8 cellular contexts compared by ENCODE assay signal in genomic region chr22:36344106-36344827, GRCh38. TPM values are rescaled to one million over a fixed set of nuclear protein-coding genes. Genes with fewer than 3 reads are reported as not detected.
A peak's percentile ranks its signal among the peaks of the same experiment; 100 is the strongest.
DNase-seq lines count a peak whose midpoint lies in the region; ATAC-seq and TF ChIP-seq lines count a peak whose summit lies in the region.

No MANE protein-coding gene starts in this region.

- POLR2A ChIA-PET in HEK293T (lab: Yijun Ruan, JAX): interaction anchor here (1.4 kb wide), 1 partner anchor 30 kb away, joined by 3 read pairs; no protein-coding TSS in a partner anchor

- H3K9me3 Mint-ChIP-seq in Calu3 (ENCODE audit: low read depth, unreplicated experiment): no peaks in the 10 kb centered on the region
- H3K9me3 Mint-ChIP-seq in activated T-cell treated with anti-CD3 and anti-CD28 coated beads, Interleukin-2, amount 50 U/mL, for 4 hours: no peaks in the 10 kb centered on the region

- H3K4me1 Mint-ChIP-seq in Calu3 (ENCODE audit: low read depth, unreplicated experiment): peaks cover 48% of the 10 kb centered on the region
- H3K4me1 Mint-ChIP-seq in activated T-cell treated with anti-CD3 and anti-CD28 coated beads, Interleukin-2, amount 50 U/mL, for 4 hours (ENCODE audit: low read depth): peaks cover 85% of the 10 kb centered on the region

- CTCF ChIA-PET in Calu3 (lab: Charles Lee): interaction anchor here (0.7 to 1.6 kb wide), 7 partner anchors 7 to 140 kb away, joined by 3 to 11 read pairs (median 4); no protein-coding TSS in a partner anchor
- CTCF ChIA-PET in HEK293T (lab: Yijun Ruan, JAX): no interaction called here

- no peak overlapping the region for H3K4me3 Mint-ChIP-seq in Calu3 (ENCODE audit: low read depth, unreplicated experiment)
- H3K4me3 Mint-ChIP-seq in activated T-cell treated with anti-CD3 and anti-CD28 coated beads, Interleukin-2, amount 50 U/mL, for 4 hours: peak overlapping the region; percentile 62

- no peaks in the 10 kb centered on the region for H3K9me3 ChIP-seq in right cardiac atrium (ENCODE audit: control insufficient read depth, low read length)

- no peaks in the 10 kb centered on the region for H3K27me3 Mint-ChIP-seq in Calu3 (ENCODE audit: unreplicated experiment)
- H3K27me3 Mint-ChIP-seq in activated T-cell treated with anti-CD3 and anti-CD28 coated beads, Interleukin-2, amount 50 U/mL, for 4 hours (ENCODE audit: low read depth): no peaks in the 10 kb centered on the region

- DNase-seq in Calu3: no peak
- peak; percentile 57 for DNase-seq in activated T-cell treated with anti-CD3 and anti-CD28 coated beads, Interleukin-2, amount 50 U/mL, for 4 hours
- peak in 2 of 3 donors; percentile 54 to 63 for DNase-seq in right cardiac atrium
- peak; percentile 80 for DNase-seq in stimulated activated CD4-positive, alpha-beta T cell treated with anti-CD3 and anti-CD28 coated beads, Interleukin-1b, Interleukin-23, amount 100 ng/mL, for 48 hours
- no peak for DNase-seq in omental fat pad (ENCODE audit: low spot score)
- DNase-seq in AG08395 (ENCODE audit: low spot score): no peak
- DNase-seq in HEK293T (ENCODE audit: extremely low spot score): no peak

- peak; percentile 85 to 89 for ATAC-seq in activated T-cell treated with anti-CD3 and anti-CD28 coated beads, Interleukin-2, amount 50 U/mL, for 4 hours
- ATAC-seq in right cardiac atrium (no peak), omental fat pad (ENCODE audit: low FRiP score) (no peak), HG02852 (IDR thresholded peaks at IDR 0.05; ENCODE audit: unreplicated experiment) (no peak)

- H3K27me3 ChIP-seq in right cardiac atrium (ENCODE audit: control insufficient read depth, insufficient read depth): no peaks in the 10 kb centered on the region

- peak overlapping the region; percentile 76 for H3K27ac Mint-ChIP-seq in Calu3 (ENCODE audit: unreplicated experiment)

- WGBS in right cardiac atrium: 85% methylated on average over 23 of the region's 23 CpGs

- TF ChIP-seq CTCF in Calu3 (IDR thresholded peaks at IDR 0.05; ENCODE audit: unreplicated experiment) (no peak), omental fat pad (IDR thresholded peaks at IDR 0.05) (no peak)

- H3K27ac ChIP-seq in right cardiac atrium (ENCODE audit: low read length): peak overlapping the region; percentile 81

- H3K4me1 ChIP-seq in right cardiac atrium (ENCODE audit: control insufficient read depth, insufficient read depth, low read length): peaks cover 30% of the 10 kb centered on the region

- peaks cover 69% of the 10 kb centered on the region for H3K36me3 Mint-ChIP-seq in Calu3 (ENCODE audit: insufficient read depth, unreplicated experiment)
- H3K36me3 Mint-ChIP-seq in activated T-cell treated with anti-CD3 and anti-CD28 coated beads, Interleukin-2, amount 50 U/mL, for 4 hours (ENCODE audit: insufficient read depth): peaks cover 53% of the 10 kb centered on the region

- H3K4me3 ChIP-seq in right cardiac atrium (ENCODE audit: low read length): no peak overlapping the region

- intact Hi-C loops in Calu3 (cut with micrococcal nuclease; ENCODE audit: unreplicated experiment) (no loop called here), right cardiac atrium (cut with DNase I) (no loop called here)

- no TSS peak for BruUV-seq in Calu3 (replicated peaks; lab: Mats Ljungman, UMichigan)

TF ChIP-seq in HEK293T, 16 proteins besides CTCF, POLR2A, EP300 and RAD21:
- no peak for TF ChIP-seq HDGF (IDR thresholded peaks at IDR 0.05; ENCODE audit: borderline replicate concordance)
- TF ChIP-seq L3MBTL2 (conservative IDR thresholded peaks at IDR 0.05): no peak
- no peak for TF ChIP-seq SP1 (IDR thresholded peaks at IDR 0.05)
- no peak for TF ChIP-seq BHLHE40 (IDR thresholded peaks at IDR 0.05; ENCODE audit: borderline replicate concordance)
- no peak for TF ChIP-seq SUZ12 (IDR thresholded peaks at IDR 0.05)
- no peak for TF ChIP-seq FOXA1 (IDR thresholded peaks at IDR 0.05)
- TF ChIP-seq CTBP1 (IDR thresholded peaks at IDR 0.05; ENCODE audit: borderline replicate concordance): no peak
- no peak for TF ChIP-seq ELF4 (IDR thresholded peaks at IDR 0.05)
- no peak for TF ChIP-seq PKNOX1 (IDR thresholded peaks at IDR 0.05)
- no peak for TF ChIP-seq FOXK2 (IDR thresholded peaks at IDR 0.05)
- TF ChIP-seq ARNT (IDR thresholded peaks at IDR 0.05): no peak
- TF ChIP-seq LEF1 (IDR thresholded peaks at IDR 0.05; ENCODE audit: borderline replicate concordance): no peak
- no peak for TF ChIP-seq NFRKB (IDR thresholded peaks at IDR 0.05)
- no peak for TF ChIP-seq TARDBP (IDR thresholded peaks at IDR 0.05)
- TF ChIP-seq ZNF384 (IDR thresholded peaks at IDR 0.05): no peak
- no peak for TF ChIP-seq FOXM1 (IDR thresholded peaks at IDR 0.05; ENCODE audit: borderline replicate concordance)

RNA-seq across cellular contexts. Expression of gene MYH9, which starts 43.5 kb away (rescaled TPM):
- total RNA-seq in Calu3 (2022) (526 and 606 TPM in 2 replicates), right cardiac atrium (100 to 1,000 TPM; 140 to 224 (median 163) TPM), omental fat pad (100 to 1,000 TPM; 225 to 463 (median 370) TPM)
- 100 to 1,000 TPM; 673 to 753 (median 716) TPM for total RNA-seq in activated T-cell treated with anti-CD3 and anti-CD28 coated beads, Interleukin-2, amount 50 U/mL, for 4 hours
- 92.5 TPM for polyA plus RNA-seq in right cardiac atrium

Comparison
In these comparisons a context has a peak if more than half of its experiments do, and no peak if none do; other contexts are left out.
1. DNase-seq: peak in activated T-cell treated with anti-CD3 and anti-CD28 coated beads, Interleukin-2, amount 50 U/mL, for 4 hours (single experiment), right cardiac atrium (2 of 3) and stimulated activated CD4-positive, alpha-beta T cell treated with anti-CD3 and anti-CD28 coated beads, Interleukin-1b, Interleukin-23, amount 100 ng/mL, for 48 hours (single experiment); none in Calu3 (single experiment), omental fat pad (single experiment), AG08395 (single experiment) and HEK293T (single experiment).
2. ATAC-seq: peak in activated T-cell treated with anti-CD3 and anti-CD28 coated beads, Interleukin-2, amount 50 U/mL, for 4 hours (2 of 2); none in right cardiac atrium (0 of 2), omental fat pad (single experiment) and HG02852 (single experiment).